In genomic region chr4:177574446-177574845, GRCh38 we compare ENCODE assay signal across 26 cellular contexts.
A peak's percentile ranks its signal among the peaks of the same experiment; 100 is the strongest.
DNase-seq lines count a peak whose midpoint lies in the region; TF ChIP-seq lines count a peak whose summit lies in the region.
"Had no signal": no experiment of that assay in that cellular context is flagged by ENCODE, and none has a peak within 500 bp of the region (broad histone marks: within the 10 kb centered on the region; RNA-seq: fewer than 3 reads in every experiment).

No MANE protein-coding gene starts in this region.

- no peaks in the 10 kb centered on the region for H3K9me3 ChIP-seq in mesenchymal stem cell (ENCODE audit: control insufficient read depth, low read length)
- H3K9me3 ChIP-seq: BLaER1 treated with 17β-estradiol and CSF1 and Interleukin-3, amounts not matched to agents 10 nM and 100 nM; Caco-2; gastrocnemius medialis; stomach had no signal

- WGBS in mesenchymal stem cell: 39% methylated on average over 6 of the region's 8 CpGs

- H2BK120ac ChIP-seq in mesenchymal stem cell (ENCODE audit: low read depth, low read length): no peak overlapping the region

- no peak overlapping the region for H3K4ac ChIP-seq in mesenchymal stem cell (ENCODE audit: low read depth in 1 of 2, low read length in 2 of 2)

- H3K4me3 ChIP-seq in mesenchymal stem cell (ENCODE audit: insufficient read depth in 1 of 2, low read depth in 1 of 2, low read length in 2 of 2): no peak overlapping the region
- H3K4me3 ChIP-seq: BLaER1 treated with 17β-estradiol and CSF1 and Interleukin-3, amounts not matched to agents 10 nM and 100 nM; gastrocnemius medialis; lung; stomach had no signal

- no peaks in the 10 kb centered on the region for H3K36me3 ChIP-seq in mesenchymal stem cell (ENCODE audit: control insufficient read depth in 1 of 2, insufficient read depth in 2 of 2, low read depth in 1 of 2, low read length in 2 of 2)
- H3K36me3 ChIP-seq: BLaER1 treated with 17β-estradiol and CSF1 and Interleukin-3, amounts not matched to agents 10 nM and 100 nM; gastrocnemius medialis; stomach had no signal

- in situ Hi-C loops in Caki2 (cut with HindIII; ENCODE audit: low pct_unique_long_range_greater_than_20kb, low sequenced_read_pairs): no loop called here

- peaks cover 7% of the 10 kb centered on the region for H3K27me3 Mint-ChIP-seq in chondrocyte (ENCODE audit: low read depth)
- no peaks in the 10 kb centered on the region for H3K27me3 Mint-ChIP-seq in activated naive CD8-positive, alpha-beta T cell treated with anti-CD3 and anti-CD28 coated beads for 36 hours
- H3K27me3 Mint-ChIP-seq: activated T-cell treated with anti-CD3 and anti-CD28 coated beads, Interleukin-2, amount 50 U/mL, for 24 hours; IgD-negative memory B cell; T-cell had no signal

- H2BK5ac ChIP-seq in mesenchymal stem cell (ENCODE audit: low read depth, low read length, poor library complexity, severe bottlenecking): no peak overlapping the region

- no peak overlapping the region for H4K91ac ChIP-seq in mesenchymal stem cell (ENCODE audit: low read length)

- H3K9ac ChIP-seq in mesenchymal stem cell (ENCODE audit: low read length): no peak overlapping the region
- H3K9ac ChIP-seq: BLaER1 treated with 17β-estradiol and CSF1 and Interleukin-3, amounts not matched to agents 10 nM and 100 nM had no signal

- no peak overlapping the region for H3K18ac ChIP-seq in mesenchymal stem cell (ENCODE audit: low read depth in 1 of 2, low read length in 2 of 2)

- H2BK15ac ChIP-seq in mesenchymal stem cell (ENCODE audit: low read depth, poor library complexity, severe bottlenecking): no peak overlapping the region

- peak overlapping the region in 1 of 2 experiments; percentile 55 for H3K14ac ChIP-seq in mesenchymal stem cell (ENCODE audit: low read length in 2 of 2)

- H3K4me1 ChIP-seq in mesenchymal stem cell (ENCODE audit: control insufficient read depth, insufficient read depth, low read depth, low read length): no peaks in the 10 kb centered on the region
- H3K4me1 ChIP-seq: Caco-2, gastrocnemius medialis had no signal

- peak overlapping the region; percentile 76 for H2AFZ ChIP-seq in mesenchymal stem cell (ENCODE audit: low read depth, low read length)

- no peaks in the 10 kb centered on the region for H3K27me3 ChIP-seq in mesenchymal stem cell (ENCODE audit: control insufficient read depth in 1 of 2, insufficient read depth in 1 of 2, low read length in 2 of 2)
- H3K27me3 ChIP-seq: BLaER1 treated with 17β-estradiol and CSF1 and Interleukin-3, amounts not matched to agents 10 nM and 100 nM; gastrocnemius medialis; stomach had no signal

- peak overlapping the region; percentile 40 for H3K27ac ChIP-seq in mesenchymal stem cell (ENCODE audit: low read length, poor library complexity, severe bottlenecking)
- H3K27ac ChIP-seq: gastrocnemius medialis, stomach had no signal

- no peaks in the 10 kb centered on the region for H3K36me3 Mint-ChIP-seq in chondrocyte (ENCODE audit: low read depth)
- no peaks in the 10 kb centered on the region for H3K36me3 Mint-ChIP-seq in activated naive CD8-positive, alpha-beta T cell treated with anti-CD3 and anti-CD28 coated beads for 36 hours
- H3K36me3 Mint-ChIP-seq: IgD-negative memory B cell, T-cell, type B pancreatic cell had no signal

- H3K9me3 Mint-ChIP-seq in chondrocyte (ENCODE audit: low read depth): no peaks in the 10 kb centered on the region
- no peaks in the 10 kb centered on the region for H3K9me3 Mint-ChIP-seq in activated naive CD8-positive, alpha-beta T cell treated with anti-CD3 and anti-CD28 coated beads for 36 hours
- H3K9me3 Mint-ChIP-seq: activated T-cell treated with anti-CD3 and anti-CD28 coated beads, Interleukin-2, amount 50 U/mL, for 24 hours; H9; IgD-negative memory B cell; T-cell; type B pancreatic cell had no signal

- H2AK5ac ChIP-seq in mesenchymal stem cell (ENCODE audit: low read length, severe bottlenecking): no peak overlapping the region

- DNase-seq in Caki2 (ENCODE audit: low read depth) (peak; percentile 46), M059J (ENCODE audit: low read depth) (peak; percentile 70), astrocyte of the hippocampus (ENCODE audit: low read depth, low spot score) (peak; percentile 50), mesenchymal stem cell (peak; percentile 50), chondrocyte (ENCODE audit: low spot score) (no peak), DMS153 (lab: John Stamatoyannopoulos, UW) (no peak), NCI-H345 treated with DMSO at 0.1 percent for 48 hours (lab: John Stamatoyannopoulos, UW; ENCODE audit: unreplicated experiment) (no peak)
- DNase-seq in activated naive CD8-positive, alpha-beta T cell treated with anti-CD3 and anti-CD28 coated beads for 36 hours: no peak
- DNase-seq: activated CD8-positive, alpha-beta memory T cell treated with anti-CD3 and anti-CD28 coated beads for 24 hours; activated T-cell treated with anti-CD3 and anti-CD28 coated beads, Interleukin-2, amount 50 U/mL, for 24 hours; amygdala; Caco-2; gastrocnemius medialis; H9; kidney; NCI-H146; nucleus accumbens; retina; Right ventricle myocardium superior; stimulated activated CD4-positive, alpha-beta T cell treated with anti-CD3 and anti-CD28 coated beads, Interleukin-12 subunit alpha, Interleukin-12 subunit beta, amount 100 ng/mL, for 4 hours; stomach; T-cell had no signal

- peaks cover 23% of the 10 kb centered on the region for H3K4me1 Mint-ChIP-seq in chondrocyte (ENCODE audit: low read depth)
- H3K4me1 Mint-ChIP-seq in activated naive CD8-positive, alpha-beta T cell treated with anti-CD3 and anti-CD28 coated beads for 36 hours: no peaks in the 10 kb centered on the region
- H3K4me1 Mint-ChIP-seq: T-cell had no signal

- no peak overlapping the region for H4K8ac ChIP-seq in mesenchymal stem cell (ENCODE audit: low read length)

- no peak overlapping the region for H3K23ac ChIP-seq in mesenchymal stem cell (ENCODE audit: low read length in 2 of 2)

- no peak for TF ChIP-seq CTCF in chondrocyte (IDR thresholded peaks at IDR 0.05)

- no peaks in the 10 kb centered on the region for H3K79me1 ChIP-seq in mesenchymal stem cell (replicated peaks; ENCODE audit: low read length, poor library complexity, severe bottlenecking)

- H3K4me2 ChIP-seq in mesenchymal stem cell (ENCODE audit: low read length, poor library complexity, severe bottlenecking): no peak overlapping the region

- no peak overlapping the region for H3K4me3 Mint-ChIP-seq in chondrocyte (ENCODE audit: unreplicated experiment)
- H3K4me3 Mint-ChIP-seq in activated naive CD8-positive, alpha-beta T cell treated with anti-CD3 and anti-CD28 coated beads for 36 hours: no peak overlapping the region
- H3K4me3 Mint-ChIP-seq: activated T-cell treated with anti-CD3 and anti-CD28 coated beads, Interleukin-2, amount 50 U/mL, for 24 hours; H9; IgD-negative memory B cell; T-cell; type B pancreatic cell had no signal

- peak overlapping the region in 1 of 2 experiments; percentile 71 for H2BK12ac ChIP-seq in mesenchymal stem cell (ENCODE audit: low read length in 2 of 2)

- no peak overlapping the region for H3K27ac Mint-ChIP-seq in chondrocyte (ENCODE audit: unreplicated experiment)
- H3K27ac Mint-ChIP-seq in activated naive CD8-positive, alpha-beta T cell treated with anti-CD3 and anti-CD28 coated beads for 36 hours: no peak overlapping the region
- H3K27ac Mint-ChIP-seq: activated T-cell treated with anti-CD3 and anti-CD28 coated beads, Interleukin-2, amount 50 U/mL, for 24 hours; IgD-negative memory B cell; T-cell; type B pancreatic cell had no signal

Comparison
In these comparisons a context has a peak if more than half of its experiments do, and no peak if none do; other contexts are left out.
1. DNase-seq: peak in Caki2 (single experiment), M059J (single experiment), astrocyte of the hippocampus (single experiment) and mesenchymal stem cell (single experiment); none in chondrocyte (single experiment), activated naive CD8-positive, alpha-beta T cell treated with anti-CD3 and anti-CD28 coated beads for 36 hours (single experiment), DMS153 (single experiment) and NCI-H345 treated with DMSO at 0.1 percent for 48 hours (single experiment).